In the genomic region with DNA sequence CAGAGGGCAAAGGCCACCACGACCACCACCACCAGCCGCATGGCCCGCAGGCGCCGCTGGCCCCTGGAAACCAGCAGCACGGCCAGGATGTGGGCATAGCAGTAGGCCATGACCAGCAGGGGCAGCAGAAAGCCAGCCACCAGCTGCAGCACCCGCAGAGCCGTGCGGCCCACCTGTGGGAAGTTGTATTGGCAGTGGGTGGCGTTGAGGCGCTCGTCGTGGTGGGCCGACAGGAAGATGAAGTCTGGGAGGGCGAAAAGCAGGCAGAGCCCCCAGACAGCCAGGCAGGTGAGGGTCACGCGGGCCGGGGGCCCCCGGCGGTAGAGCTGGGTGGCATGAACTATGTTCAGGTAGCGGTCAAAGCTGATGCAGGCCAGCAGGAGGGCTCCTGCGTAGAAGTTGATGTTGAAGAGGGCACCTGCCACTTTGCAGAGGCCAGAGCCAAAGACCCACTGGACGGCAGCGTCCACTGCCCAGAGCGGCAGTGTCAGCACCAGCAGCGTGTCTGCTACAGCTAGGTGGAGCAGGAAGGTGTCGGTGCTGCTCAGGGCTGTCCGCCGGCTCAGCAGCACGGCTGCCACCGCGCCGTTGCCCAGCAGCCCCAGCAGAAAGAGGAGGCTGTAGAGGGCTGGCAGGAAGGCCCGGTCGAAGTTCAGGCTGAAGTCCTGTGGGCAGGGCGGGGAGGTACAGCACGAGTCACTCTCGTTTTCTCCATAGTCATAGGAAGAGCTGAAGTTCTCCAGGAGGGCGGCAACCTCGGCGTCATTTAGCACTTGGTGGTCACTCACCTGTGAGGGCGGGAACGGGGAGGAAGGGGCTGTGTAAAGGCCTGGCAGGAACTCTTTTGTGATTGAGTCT, we compare ENCODE assay signal across 12 cellular contexts. TPM values are rescaled to one million over a fixed set of nuclear protein-coding genes. Genes with fewer than 3 reads are reported as not detected.
DNase-seq lines count a peak whose midpoint lies in the region; ATAC-seq, FAIRE-seq and TF ChIP-seq lines count a peak whose summit lies in the region.
"Had no signal": no experiment of that assay in that cellular context is flagged by ENCODE, and none has a peak within 500 bp of the region (broad histone marks: within the 10 kb centered on the region; RNA-seq: fewer than 3 reads in every experiment).

No MANE protein-coding gene starts in this region.

- CTCF ChIA-PET in Calu3 (lab: Charles Lee), result interaction anchor here (0.6 kb wide), 1 partner anchor 376 kb away, joined by 3 read pairs; no protein-coding TSS in a partner anchor
- CTCF ChIA-PET in activated naive CD4-positive, alpha-beta T cell treated with anti-CD3 and anti-CD28 coated beads, Interleukin-2, amount 10 ng/mL, durations not matched to agents 7 days and 5 days (lab: Charles Lee), result interaction anchor here (1.4 kb wide), 2 partner anchors 8 to 35 kb away, joined by 4 to 5 read pairs; no protein-coding TSS in a partner anchor

- no peak for DNase-seq in Calu3
- peak; percentile 31 for DNase-seq in NB4 (ENCODE audit: low read depth)
- DNase-seq in activated naive CD4-positive, alpha-beta T cell treated with anti-CD3 and anti-CD28 coated beads, Interleukin-2, amount 10 ng/mL, durations not matched to agents 7 days and 5 days, result no peak
- peak; percentile 61 for DNase-seq in mucosa of gallbladder (ENCODE audit: low spot score)
- DNase-seq in substantia nigra (lab: John Stamatoyannopoulos, UW), result no peak
- DNase-seq in H54 (ENCODE audit: insufficient read length, low spot score), result no peak
- DNase-seq in GM19239 (ENCODE audit: insufficient read length, low spot score), result no peak
- DNase-seq: Karpas-422, NCI-H524 treated with DMSO at 0.1 percent for 48 hours had no signal

- H3K27ac ChIP-seq in substantia nigra (ENCODE audit: low read depth, low read length, poor library complexity, severe bottlenecking), result no peak overlapping the region
- H3K27ac ChIP-seq: gastroesophageal sphincter had no signal

- peaks cover 38% of the 10 kb centered on the region for H3K36me3 Mint-ChIP-seq in Calu3 (ENCODE audit: insufficient read depth, unreplicated experiment)
- peaks cover 50% of the 10 kb centered on the region for H3K36me3 Mint-ChIP-seq in activated naive CD4-positive, alpha-beta T cell treated with anti-CD3 and anti-CD28 coated beads, Interleukin-2, amount 10 ng/mL, durations not matched to agents 7 days and 5 days

- peak overlapping the region; percentile 45 for H3K27ac Mint-ChIP-seq in Calu3 (ENCODE audit: unreplicated experiment)
- H3K27ac Mint-ChIP-seq in activated naive CD4-positive, alpha-beta T cell treated with anti-CD3 and anti-CD28 coated beads, Interleukin-2, amount 10 ng/mL, durations not matched to agents 7 days and 5 days, result no peak overlapping the region

- H3K4me3 Mint-ChIP-seq in Calu3 (ENCODE audit: low read depth, unreplicated experiment), result no peak overlapping the region
- H3K4me3 Mint-ChIP-seq in activated naive CD4-positive, alpha-beta T cell treated with anti-CD3 and anti-CD28 coated beads, Interleukin-2, amount 10 ng/mL, durations not matched to agents 7 days and 5 days, result peak overlapping the region; percentile 89

- TF ChIP-seq POLR2A in NB4 (IDR thresholded peaks at IDR 0.05; ENCODE audit: extremely low read depth, insufficient read length) (no peak), H54 (IDR thresholded peaks at IDR 0.05; ENCODE audit: low read depth, low read length) (no peak)

- intact Hi-C loops in Calu3 (cut with micrococcal nuclease; ENCODE audit: unreplicated experiment), result no loop called here

- H3K27me3 Mint-ChIP-seq in Calu3 (ENCODE audit: unreplicated experiment), result no peaks in the 10 kb centered on the region
- H3K27me3 Mint-ChIP-seq in activated naive CD4-positive, alpha-beta T cell treated with anti-CD3 and anti-CD28 coated beads, Interleukin-2, amount 10 ng/mL, durations not matched to agents 7 days and 5 days, result no peaks in the 10 kb centered on the region

- H3K4me1 Mint-ChIP-seq in Calu3 (ENCODE audit: low read depth, unreplicated experiment), result peaks cover 5% of the 10 kb centered on the region
- peaks cover 83% of the 10 kb centered on the region for H3K4me1 Mint-ChIP-seq in activated naive CD4-positive, alpha-beta T cell treated with anti-CD3 and anti-CD28 coated beads, Interleukin-2, amount 10 ng/mL, durations not matched to agents 7 days and 5 days

- no TSS peak for BruUV-seq in Calu3 (replicated peaks; lab: Mats Ljungman, UMichigan)

- H3K4me3 ChIP-seq in NB4 (ENCODE audit: low read depth, low read length), result no peak overlapping the region
- H3K4me3 ChIP-seq: gastroesophageal sphincter had no signal

- no peaks in the 10 kb centered on the region for H3K9me3 Mint-ChIP-seq in Calu3 (ENCODE audit: low read depth, unreplicated experiment)
- no peaks in the 10 kb centered on the region for H3K9me3 Mint-ChIP-seq in activated naive CD4-positive, alpha-beta T cell treated with anti-CD3 and anti-CD28 coated beads, Interleukin-2, amount 10 ng/mL, durations not matched to agents 7 days and 5 days

- FAIRE-seq in H54 (lab: Jason Lieb, UNC) (no peak), GM19239 (lab: Jason Lieb, UNC) (no peak)
- FAIRE-seq: colon had no signal

- TF ChIP-seq CTCF in Calu3 (IDR thresholded peaks at IDR 0.05; ENCODE audit: unreplicated experiment) (no peak), NB4 (IDR thresholded peaks at IDR 0.05; ENCODE audit: low read depth, low read length) (no peak)

- no peak for ATAC-seq in HG03520 (IDR thresholded peaks at IDR 0.05; ENCODE audit: unreplicated experiment)
- ATAC-seq: gastroesophageal sphincter had no signal

RNA-seq across cellular contexts. Expression of a gene that starts 1.4 kb away (rescaled TPM):
- not detected in 2 replicates for total RNA-seq in Calu3 (2022)
- total RNA-seq in mucosa of gallbladder, result 1.5 TPM

RNA-seq across cellular contexts. Expression of a gene that starts 38.7 kb away (rescaled TPM):
- total RNA-seq in Calu3 (2022), result 8.1 and 10.2 TPM in 2 replicates
- total RNA-seq in mucosa of gallbladder, result 2.0 TPM

Comparison
In these comparisons a context has a peak if more than half of its experiments do, and no peak if none do; other contexts are left out.
1. DNase-seq: peak in NB4 (single experiment) and mucosa of gallbladder (single experiment); none in Calu3 (single experiment), activated naive CD4-positive, alpha-beta T cell treated with anti-CD3 and anti-CD28 coated beads, Interleukin-2, amount 10 ng/mL, durations not matched to agents 7 days and 5 days (single experiment), substantia nigra (0 of 49), H54 (single experiment) and GM19239 (single experiment).